In genomic region chr1:198641506-198641905, GRCh38 we compare ENCODE assay signal across 8 cellular contexts. TPM values are rescaled to one million over a fixed set of nuclear protein-coding genes. Genes with fewer than 3 reads are reported as not detected.
A peak's percentile ranks its signal among the peaks of the same experiment; 100 is the strongest.
DNase-seq lines count a peak whose midpoint lies in the region; ATAC-seq and TF ChIP-seq lines count a peak whose summit lies in the region.

No MANE protein-coding gene starts in this region.

- no peak overlapping the region for H3K14ac ChIP-seq in H9 (ENCODE audit: insufficient read depth, low read length)

- no peak overlapping the region for H4K91ac ChIP-seq in H9 (ENCODE audit: insufficient read length, low read depth, low read length)

- no peaks in the 10 kb centered on the region for H3K9me3 ChIP-seq in H9 (ENCODE audit: control insufficient read depth, low read depth, low read length)
- H3K9me3 ChIP-seq in adrenal gland (replicated peaks in 1 of 3) = no peaks in the 10 kb centered on the region

- H3K27me3 ChIP-seq in H9 (ENCODE audit: insufficient read depth, low read length) (no peaks in the 10 kb centered on the region), adrenal gland (no peaks in the 10 kb centered on the region)

- no peak overlapping the region for H3K9ac ChIP-seq in H9 (ENCODE audit: extremely low read depth, insufficient read length, low read length)

- no peak overlapping the region for H2AFZ ChIP-seq in H9 (ENCODE audit: low read length)

- no peak overlapping the region for H3T11ph ChIP-seq in H9 (ENCODE audit: low read length)

- no peak overlapping the region for H3K23ac ChIP-seq in H9 (ENCODE audit: insufficient read length, low read depth, low read length)

- H3K79me1 ChIP-seq in H9 (ENCODE audit: insufficient read depth, low read depth, low read length, poor library complexity, severe bottlenecking) = no peaks in the 10 kb centered on the region

- H2AK5ac ChIP-seq in H9 (ENCODE audit: insufficient read length, low read length) = no peak overlapping the region

- H3K4me1 ChIP-seq in H9 (ENCODE audit: insufficient read depth, low read length) (no peaks in the 10 kb centered on the region; the same call in 1 of the 2 replicates), adrenal gland (replicated peaks in 1 of 2) (no peaks in the 10 kb centered on the region)

- peaks cover 46 to 52% of the 10 kb centered on the region in 2 donors for H3K36me3 Mint-ChIP-seq in CD14-positive monocyte
- H3K36me3 Mint-ChIP-seq in activated T-cell treated with anti-CD3 and anti-CD28 coated beads, Interleukin-2, amount 50 U/mL, for 72 hours (ENCODE audit: insufficient read depth in 2 of 2) = peaks cover 18 to 32% of the 10 kb centered on the region in 2 donors
- H3K36me3 Mint-ChIP-seq in H9 (ENCODE audit: insufficient read depth in 1 of 3, low read depth in 3 of 3) = no peaks in the 10 kb centered on the region
- no peaks in the 10 kb centered on the region for H3K36me3 Mint-ChIP-seq in type B pancreatic cell

- H3K27ac Mint-ChIP-seq in CD14-positive monocyte = peak overlapping the region; percentile 47 to 97 (median 93)
- H3K27ac Mint-ChIP-seq in activated T-cell treated with anti-CD3 and anti-CD28 coated beads, Interleukin-2, amount 50 U/mL, for 72 hours = peak overlapping the region; percentile 100
- H3K27ac Mint-ChIP-seq in stimulated activated naive CD8-positive, alpha-beta T cell treated with anti-CD3 and anti-CD28 coated beads, Interleukin-15, amount 100 ng/mL, for 72 hours = peak overlapping the region; percentile 99
- peak overlapping the region in 1 of 3 experiments; percentile 39; a peak in 1 of 7 replicates for H3K27ac Mint-ChIP-seq in H9
- no peak overlapping the region for H3K27ac Mint-ChIP-seq in type B pancreatic cell

- H3K23me2 ChIP-seq in H9 (ENCODE audit: insufficient read length, low read depth, low read length, poor library complexity, severe bottlenecking) = no peaks in the 10 kb centered on the region

- DNase-seq in CD14-positive monocyte (ENCODE audit: low spot score) = no peak
- DNase-seq in activated T-cell treated with anti-CD3 and anti-CD28 coated beads, Interleukin-2, amount 50 U/mL, for 72 hours = peak; percentile 38 to 44
- DNase-seq in stimulated activated naive CD8-positive, alpha-beta T cell treated with anti-CD3 and anti-CD28 coated beads, Interleukin-15, amount 100 ng/mL, for 72 hours = peak in 1 of 2 donors; percentile 60
- DNase-seq in H9 = no peak
- no peak for DNase-seq in type B pancreatic cell (ENCODE audit: extremely low spot score, unreplicated experiment)
- no peak for DNase-seq in adrenal gland

- no peak overlapping the region for H3K56ac ChIP-seq in H9 (ENCODE audit: insufficient read length, low read depth, low read length)

- H2BK120ac ChIP-seq in H9 (ENCODE audit: low read depth, low read length, poor library complexity, severe bottlenecking) = no peak overlapping the region

- H3K27ac ChIP-seq in H9 (ENCODE audit: insufficient read length, low read depth, low read length) = no peak overlapping the region
- no peak overlapping the region for H3K27ac ChIP-seq in adrenal gland

- H3K36me3 ChIP-seq in adrenal gland (replicated peaks in 1 of 2) = no peaks in the 10 kb centered on the region

- intact Hi-C loops in CD14-positive monocyte (cut with micrococcal nuclease) = loop anchor here (5.0 kb wide), 1 partner anchor 41 kb away; no protein-coding TSS in a partner anchor
- intact Hi-C loops in adrenal gland (cut with DNase I) = no loop called here

- no peak overlapping the region for H4K5ac ChIP-seq in H9 (ENCODE audit: insufficient read length, low read depth, low read length)

- H2BK20ac ChIP-seq in H9 (ENCODE audit: low read depth, low read length, poor library complexity, severe bottlenecking) = no peak overlapping the region

- H3K79me2 ChIP-seq in H9 (ENCODE audit: insufficient read depth, low read length) = no peaks in the 10 kb centered on the region

- no peak overlapping the region for H2BK15ac ChIP-seq in H9 (ENCODE audit: low read depth, low read length)

- WGBS in H9 (ENCODE audit: extremely low coverage, insufficient read length, low lambda C conversion rate) = no CpG with 5 or more reads among the region's 2 CpGs
- WGBS in adrenal gland, 4 donors = 54 to 65% (median 64%) methylated on average over 2 of the region's 2 CpGs

- no peak for TF ChIP-seq POLR2A in adrenal gland (IDR thresholded peaks at IDR 0.05)

- H3K4me3 ChIP-seq in adrenal gland = peak overlapping the region in 1 of 4 donors; percentile 36

- no peak overlapping the region for H2BK5ac ChIP-seq in H9 (ENCODE audit: insufficient read length, low read length)

- H3K27me3 Mint-ChIP-seq in CD14-positive monocyte (ENCODE audit: low read depth in 3 of 3) (no peaks in the 10 kb centered on the region), H9 (ENCODE audit: low read depth) (no peaks in the 10 kb centered on the region), type B pancreatic cell (no peaks in the 10 kb centered on the region)
- no peaks in the 10 kb centered on the region for H3K27me3 Mint-ChIP-seq in activated T-cell treated with anti-CD3 and anti-CD28 coated beads, Interleukin-2, amount 50 U/mL, for 72 hours (ENCODE audit: low read depth)
- no peaks in the 10 kb centered on the region for H3K27me3 Mint-ChIP-seq in stimulated activated naive CD8-positive, alpha-beta T cell treated with anti-CD3 and anti-CD28 coated beads, Interleukin-15, amount 100 ng/mL, for 72 hours

- no peak overlapping the region for H3K4ac ChIP-seq in H9 (ENCODE audit: low read depth, low read length)

- H3K4me1 Mint-ChIP-seq in CD14-positive monocyte (peaks cover 56% of the 10 kb centered on the region), H9 (peaks cover 0 to 4% of the 10 kb centered on the region in 2 experiments; a peak in 3 of 4 replicates), type B pancreatic cell (ENCODE audit: unreplicated experiment) (no peaks in the 10 kb centered on the region)
- peaks cover 54% of the 10 kb centered on the region for H3K4me1 Mint-ChIP-seq in activated T-cell treated with anti-CD3 and anti-CD28 coated beads, Interleukin-2, amount 50 U/mL, for 72 hours (ENCODE audit: low read depth)
- H3K4me1 Mint-ChIP-seq in stimulated activated naive CD8-positive, alpha-beta T cell treated with anti-CD3 and anti-CD28 coated beads, Interleukin-15, amount 100 ng/mL, for 72 hours = peaks cover 21% of the 10 kb centered on the region

- H4K20me1 ChIP-seq in H9 (ENCODE audit: control insufficient read depth, insufficient read depth, insufficient read length) = no peaks in the 10 kb centered on the region

- H3K4me3 Mint-ChIP-seq in CD14-positive monocyte (peak overlapping the region; percentile 82 to 92), H9 (no peak overlapping the region), type B pancreatic cell (no peak overlapping the region)
- H3K4me3 Mint-ChIP-seq in activated T-cell treated with anti-CD3 and anti-CD28 coated beads, Interleukin-2, amount 50 U/mL, for 72 hours = peak overlapping the region; percentile 84 to 92
- peak overlapping the region; percentile 90 to 94 for H3K4me3 Mint-ChIP-seq in stimulated activated naive CD8-positive, alpha-beta T cell treated with anti-CD3 and anti-CD28 coated beads, Interleukin-15, amount 100 ng/mL, for 72 hours

- no peak overlapping the region for H3K4me2 ChIP-seq in H9 (ENCODE audit: insufficient read depth, insufficient read length, low read length)

- ATAC-seq in GM19395 (IDR thresholded peaks at IDR 0.05; ENCODE audit: unreplicated experiment) = peak; percentile 61
- peak; percentile 58 for ATAC-seq in HG03521 (IDR thresholded peaks at IDR 0.05; ENCODE audit: unreplicated experiment)
- peak; percentile 87 for ATAC-seq in activated T-cell treated with anti-CD3 and anti-CD28 coated beads, Interleukin-2, amount 50 U/mL, for 72 hours (replicated peaks in 1 of 2)
- ATAC-seq in stimulated activated naive CD8-positive, alpha-beta T cell treated with anti-CD3 and anti-CD28 coated beads, Interleukin-15, amount 100 ng/mL, for 72 hours = peak; percentile 93

- H2BK12ac ChIP-seq in H9 (ENCODE audit: insufficient read length, low read depth, low read length) = no peak overlapping the region

- no peaks in the 10 kb centered on the region for H3K9me3 Mint-ChIP-seq in CD14-positive monocyte
- no peaks in the 10 kb centered on the region for H3K9me3 Mint-ChIP-seq in activated T-cell treated with anti-CD3 and anti-CD28 coated beads, Interleukin-2, amount 50 U/mL, for 72 hours
- H3K9me3 Mint-ChIP-seq in stimulated activated naive CD8-positive, alpha-beta T cell treated with anti-CD3 and anti-CD28 coated beads, Interleukin-15, amount 100 ng/mL, for 72 hours = no peaks in the 10 kb centered on the region
- no peaks in the 10 kb centered on the region for H3K9me3 Mint-ChIP-seq in H9
- H3K9me3 Mint-ChIP-seq in type B pancreatic cell = no peaks in the 10 kb centered on the region

- no peak for TF ChIP-seq CTCF in CD14-positive monocyte (IDR thresholded peaks at IDR 0.05)
- TF ChIP-seq CTCF in H9 (conservative IDR thresholded peaks at IDR 0.05) = no peak
- no peak for TF ChIP-seq CTCF in type B pancreatic cell (conservative IDR thresholded peaks at IDR 0.05)
- no peak for TF ChIP-seq CTCF in adrenal gland (IDR thresholded peaks at IDR 0.05)

- no peak overlapping the region for H4K8ac ChIP-seq in H9 (replicated peaks; ENCODE audit: insufficient read length, low read depth, low read length)

- H3K18ac ChIP-seq in H9 (ENCODE audit: insufficient read length, low read depth, low read length) = no peak overlapping the region

RNA-seq across cellular contexts. Expression of gene PTPRC, which starts 2.7 kb away (rescaled TPM):
- 100 to 1,000 TPM; 667 to 992 TPM for polyA plus RNA-seq in CD14-positive monocyte
- 100 to 1,000 TPM; 490 to 545 TPM for total RNA-seq in activated T-cell treated with anti-CD3 and anti-CD28 coated beads, Interleukin-2, amount 50 U/mL, for 72 hours
- total RNA-seq in H9 (2021) = not detected in 2 replicates
- total RNA-seq in type B pancreatic cell (ENCODE audit: low replicate concordance) = not detected in 2 replicates
- total RNA-seq in adrenal gland = 10 to 100 TPM in 7 of 8 donors, 1 to 10 TPM in 1; 3.5 to 33.0 (median 21.5) TPM
- 10 to 100 TPM in 1 of 3 donors, 1 to 10 TPM in 2; 2.5 to 11.6 (median 4.7) TPM for polyA plus RNA-seq in adrenal gland

Comparison
In these comparisons a context has a peak if more than half of its experiments do, and no peak if none do; other contexts are left out.
1. DNase-seq: peak in activated T-cell treated with anti-CD3 and anti-CD28 coated beads, Interleukin-2, amount 50 U/mL, for 72 hours (2 of 2); none in CD14-positive monocyte (single experiment), H9 (single experiment), type B pancreatic cell (single experiment) and adrenal gland (0 of 7).
2. H3K4me3 Mint-ChIP-seq: peak in CD14-positive monocyte (2 of 2), activated T-cell treated with anti-CD3 and anti-CD28 coated beads, Interleukin-2, amount 50 U/mL, for 72 hours (2 of 2) and stimulated activated naive CD8-positive, alpha-beta T cell treated with anti-CD3 and anti-CD28 coated beads, Interleukin-15, amount 100 ng/mL, for 72 hours (2 of 2); none in H9 (0 of 2) and type B pancreatic cell (single experiment).
3. RNA of gene PTPRC, which starts 2.7 kb away (total RNA-seq): 490 to 545 TPM in activated T-cell treated with anti-CD3 and anti-CD28 coated beads, Interleukin-2, amount 50 U/mL, for 72 hours; 3.5 to 33.0 TPM in adrenal gland, not detected in type B pancreatic cell and not detected in H9; every median in the first group is over 10 times any median in the second.
4. intact Hi-C loops: an anchor here in CD14-positive monocyte (5.0 kb wide); none called in adrenal gland.
5. Peak in every context shown above with its lines, with median percentiles within 50 percentile points of each other: ATAC-seq.